Comparison of ENCODE assay signal across 8 cellular contexts in the genomic region with DNA sequence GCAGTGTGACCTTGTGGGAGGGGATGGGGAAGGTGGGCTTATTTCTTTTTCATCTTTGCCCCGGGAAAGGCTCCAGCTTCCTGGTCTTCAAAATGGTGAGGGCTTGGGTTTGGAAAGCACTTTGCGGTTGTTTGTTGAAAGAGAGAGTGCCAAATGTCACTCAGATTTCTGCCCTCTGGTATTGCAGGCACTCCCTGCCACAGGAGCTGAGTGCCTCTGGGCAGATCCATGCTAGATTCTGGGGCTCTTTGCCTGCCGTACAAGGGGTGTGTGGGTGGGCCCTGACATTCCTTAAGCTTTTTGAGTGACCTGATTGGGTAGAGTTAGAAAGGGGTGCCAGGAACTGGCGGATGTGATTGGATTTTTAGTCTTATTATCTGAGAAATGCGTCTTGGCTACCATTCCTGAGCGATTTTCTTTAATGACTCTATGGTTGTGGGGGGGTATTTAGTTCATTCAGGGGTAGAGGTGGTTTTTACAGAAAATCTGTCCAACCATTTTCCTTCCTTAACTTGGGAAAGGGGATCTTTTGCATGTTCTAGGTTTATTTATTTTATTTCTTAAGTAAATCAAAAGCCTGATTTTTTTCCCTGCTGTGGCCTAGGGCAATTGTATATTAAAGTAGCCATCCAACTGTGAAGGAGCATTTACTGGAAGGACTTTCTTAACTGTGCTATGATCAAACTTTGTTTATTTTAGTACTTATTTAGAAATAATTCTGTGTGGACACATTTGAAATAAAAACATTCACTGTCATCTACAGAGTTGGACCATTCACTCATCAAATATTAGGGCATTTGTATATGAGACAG. TPM values are rescaled to one million over a fixed set of nuclear protein-coding genes. Genes with fewer than 3 reads are reported as not detected.
DNase-seq lines count a peak whose midpoint lies in the region; ATAC-seq and TF ChIP-seq lines count a peak whose summit lies in the region.

No MANE protein-coding gene starts in this region.

- DNase-seq in ELR (ENCODE audit: low read depth) (peak; percentile 64), fibroblast of pulmonary artery (ENCODE audit: low read depth) (peak; percentile 74), gastrocnemius medialis (no peak), T-helper 9 cell (no peak), GM19238 (ENCODE audit: insufficient read length, low spot score) (no peak), medulla oblongata (ENCODE audit: extremely low spot score) (no peak)
- no peak for DNase-seq in naive thymus-derived CD4-positive, alpha-beta T cell

- in situ Hi-C loops in gastrocnemius medialis (cut with MboI; ENCODE audit: low sequenced_read_pairs in 4 of 4): loop anchor here in 1 of 4 donors (5.0 kb wide), 1 partner anchor 58 kb away; no protein-coding TSS in a partner anchor

- H3K9me3 Mint-ChIP-seq in naive thymus-derived CD4-positive, alpha-beta T cell: no peaks in the 10 kb centered on the region

- peaks cover 65% of the 10 kb centered on the region for H4K20me1 ChIP-seq in OCI-LY3 (ENCODE audit: insufficient read depth, low read length)

- TF ChIP-seq POLR2A in gastrocnemius medialis (IDR thresholded peaks at IDR 0.05): no peak

- H3K79me2 ChIP-seq in OCI-LY3 (ENCODE audit: low read length): peaks cover 78% of the 10 kb centered on the region

- ATAC-seq in gastrocnemius medialis: no peak
- no peak for ATAC-seq in naive thymus-derived CD4-positive, alpha-beta T cell

- H3K27ac ChIP-seq in OCI-LY3 (ENCODE audit: low read length): no peak overlapping the region
- peak overlapping the region; percentile 94 to 100 (median 100) for H3K27ac ChIP-seq in gastrocnemius medialis
- H3K27ac ChIP-seq in naive thymus-derived CD4-positive, alpha-beta T cell (ENCODE audit: low read depth, low read length): no peak overlapping the region

- H3K4me3 ChIP-seq in OCI-LY3 (ENCODE audit: low read length) (no peak overlapping the region), fibroblast of pulmonary artery (replicated peaks; ENCODE audit: low read depth, low read length) (peak overlapping the region; percentile 83), gastrocnemius medialis (peak overlapping the region in 3 of 4 donors; percentile 11 to 98 (median 71))
- no peak overlapping the region for H3K4me3 ChIP-seq in naive thymus-derived CD4-positive, alpha-beta T cell (ENCODE audit: low read length)

- intact Hi-C loops in gastrocnemius medialis (cut with DNase I; ENCODE audit: low total_unique reads): no loop called here
- intact Hi-C loops in naive thymus-derived CD4-positive, alpha-beta T cell (cut with micrococcal nuclease): loop anchor here (5.0 to 10.0 kb wide), 4 partner anchors 73 to 393 kb away; partner anchors contain the start of gene CCDC9 (in 1 of the 2)

- peaks cover 7 to 38% (median 26%) of the 10 kb centered on the region in 7 donors for H3K4me1 Mint-ChIP-seq in naive thymus-derived CD4-positive, alpha-beta T cell

- H3K9ac ChIP-seq in OCI-LY3 (ENCODE audit: low read length): no peak overlapping the region

- peaks cover 0 to 6% (median 0%) of the 10 kb centered on the region in 5 donors for H3K36me3 Mint-ChIP-seq in naive thymus-derived CD4-positive, alpha-beta T cell

- no peaks in the 10 kb centered on the region for H3K27me3 Mint-ChIP-seq in naive thymus-derived CD4-positive, alpha-beta T cell

- no peak overlapping the region for H3K27ac Mint-ChIP-seq in naive thymus-derived CD4-positive, alpha-beta T cell

- H3K4me3 Mint-ChIP-seq in naive thymus-derived CD4-positive, alpha-beta T cell: no peak overlapping the region

- H2AFZ ChIP-seq in OCI-LY3 (ENCODE audit: low read depth, low read length): no peak overlapping the region

- H3K4me2 ChIP-seq in OCI-LY3 (ENCODE audit: low read length): peak overlapping the region; percentile 99

- H3K27me3 ChIP-seq in OCI-LY3 (ENCODE audit: low read depth, low read length) (no peaks in the 10 kb centered on the region), gastrocnemius medialis (no peaks in the 10 kb centered on the region)
- H3K27me3 ChIP-seq in naive thymus-derived CD4-positive, alpha-beta T cell (ENCODE audit: control insufficient read depth in 2 of 2, insufficient read depth in 2 of 2, low read length in 2 of 2): no peaks in the 10 kb centered on the region

- H3K4me1 ChIP-seq in OCI-LY3 (ENCODE audit: low read length): peaks cover 28% of the 10 kb centered on the region
- peaks cover 68 to 73% of the 10 kb centered on the region in 2 donors for H3K4me1 ChIP-seq in gastrocnemius medialis
- H3K4me1 ChIP-seq in naive thymus-derived CD4-positive, alpha-beta T cell (ENCODE audit: control insufficient read depth in 2 of 2, insufficient read depth in 2 of 2, low read length in 2 of 2): peaks cover 14 to 33% of the 10 kb centered on the region in 2 donors

- H3K36me3 ChIP-seq in OCI-LY3 (replicated peaks; ENCODE audit: low read depth, low read length) (peaks cover 14% of the 10 kb centered on the region), gastrocnemius medialis (no peaks in the 10 kb centered on the region)
- H3K36me3 ChIP-seq in naive thymus-derived CD4-positive, alpha-beta T cell (ENCODE audit: control insufficient read depth in 2 of 3, insufficient read depth in 3 of 3, low read length in 3 of 3): peaks cover 0 to 5% (median 0%) of the 10 kb centered on the region in 3 experiments

- POLR2A ChIA-PET in naive thymus-derived CD4-positive, alpha-beta T cell (lab: Charles Lee): no interaction called here

- TF ChIP-seq CTCF in OCI-LY3 (IDR thresholded peaks at IDR 0.05; ENCODE audit: low read depth, low read length) (no peak), fibroblast of pulmonary artery (IDR thresholded peaks at IDR 0.05; ENCODE audit: low read length, missing control alignments) (no peak), gastrocnemius medialis (IDR thresholded peaks at IDR 0.05 in 4 of 5, conservative IDR thresholded peaks at IDR 0.05 in 1 of 5) (no peak)

- CTCF ChIA-PET in naive thymus-derived CD4-positive, alpha-beta T cell (lab: Charles Lee): interaction anchor here (0.6 to 0.7 kb wide), 2 partner anchors 124 to 208 kb away, joined by 3 to 5 read pairs; no protein-coding TSS in a partner anchor

- H3K9me3 ChIP-seq in OCI-LY3 (ENCODE audit: insufficient read depth, low read length) (no peaks in the 10 kb centered on the region), gastrocnemius medialis (no peaks in the 10 kb centered on the region)
- no peaks in the 10 kb centered on the region for H3K9me3 ChIP-seq in naive thymus-derived CD4-positive, alpha-beta T cell (ENCODE audit: control insufficient read depth in 2 of 3, low read length in 3 of 3)

RNA-seq across cellular contexts. Expression of gene ARHGAP35, which starts 3.2 kb away (rescaled TPM):
- total RNA-seq in gastrocnemius medialis: 10 to 100 TPM; 16.1 to 43.6 (median 32.7) TPM
- total RNA-seq in naive thymus-derived CD4-positive, alpha-beta T cell: 10 to 100 TPM; 22.2 to 29.4 (median 24.5) TPM
- 1 to 10 TPM; 2.3 to 4.8 TPM for polyA plus RNA-seq in naive thymus-derived CD4-positive, alpha-beta T cell

RNA-seq across cellular contexts. Expression of gene AP2S1, which starts 13.4 kb away (rescaled TPM):
- total RNA-seq in gastrocnemius medialis: 10 to 100 TPM; 42.7 to 94.1 (median 64.9) TPM
- total RNA-seq in naive thymus-derived CD4-positive, alpha-beta T cell: 100 to 1,000 TPM in 1 of 5 experiments, 10 to 100 TPM in 4; 34.4 to 116 (median 46.5) TPM
- polyA plus RNA-seq in naive thymus-derived CD4-positive, alpha-beta T cell: 10 to 100 TPM; 60.4 to 71.0 TPM

Comparison
In these comparisons a context has a peak if more than half of its experiments do, and no peak if none do; other contexts are left out.
1. DNase-seq: peak in ELR (single experiment) and fibroblast of pulmonary artery (single experiment); none in gastrocnemius medialis (0 of 2), T-helper 9 cell (single experiment), GM19238 (single experiment), medulla oblongata (single experiment) and naive thymus-derived CD4-positive, alpha-beta T cell (0 of 9).
2. H3K27ac ChIP-seq: peak in gastrocnemius medialis (4 of 4); none in OCI-LY3 (single experiment) and naive thymus-derived CD4-positive, alpha-beta T cell (single experiment).
3. H3K4me3 ChIP-seq: peak in fibroblast of pulmonary artery (single experiment) and gastrocnemius medialis (3 of 4); none in OCI-LY3 (single experiment) and naive thymus-derived CD4-positive, alpha-beta T cell (single experiment).